9 cellular contexts compared by ENCODE assay signal in the genomic region with DNA sequence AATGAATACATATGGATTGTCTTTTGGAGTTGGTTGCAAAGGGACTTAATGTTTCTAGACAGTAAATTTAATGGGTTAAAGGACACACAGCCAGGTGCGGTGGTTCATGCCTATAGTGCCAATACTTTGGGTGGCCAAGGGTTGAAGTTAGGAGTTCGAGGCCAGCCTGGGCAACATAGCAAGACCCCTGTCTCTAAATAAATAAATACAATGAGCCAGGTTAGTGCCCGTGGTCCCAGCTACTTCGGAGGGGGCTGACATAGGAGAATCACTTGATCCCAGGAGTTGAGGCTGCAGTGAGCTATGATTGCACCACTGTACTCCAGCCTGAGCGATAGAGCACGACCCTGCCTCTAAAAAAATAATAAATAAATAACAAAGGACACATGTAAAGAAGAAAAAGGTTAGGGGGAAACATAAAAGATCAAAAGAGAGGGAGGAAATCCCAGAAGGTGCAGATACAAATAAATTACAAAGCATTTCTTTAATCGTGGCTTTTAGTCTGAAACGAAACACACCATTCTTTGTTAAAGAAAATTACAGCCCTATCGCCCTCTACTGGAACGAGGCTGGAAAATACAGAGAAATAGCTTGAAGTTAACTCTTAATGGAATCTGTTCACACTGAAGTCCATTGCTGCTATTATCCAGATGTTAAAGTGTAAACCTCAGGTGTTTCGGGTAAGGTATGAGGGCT. TPM values are rescaled to one million over a fixed set of nuclear protein-coding genes. Genes with fewer than 3 reads are reported as not detected.
A peak's percentile ranks its signal among the peaks of the same experiment; 100 is the strongest.
DNase-seq lines count a peak whose midpoint lies in the region; ATAC-seq and TF ChIP-seq lines count a peak whose summit lies in the region.
"Had no signal": no experiment of that assay in that cellular context is flagged by ENCODE, and none has a peak within 500 bp of the region (broad histone marks: within the 10 kb centered on the region; RNA-seq: fewer than 3 reads in every experiment).

No MANE protein-coding gene starts in this region.

- intact Hi-C loops in PC-3 (cut with micrococcal nuclease), result no loop called here

- no CpG with 5 or more reads among the region's 11 CpGs for WGBS in H9 (ENCODE audit: extremely low coverage, insufficient read length, low lambda C conversion rate)
- no CpG with 5 or more reads among the region's 11 CpGs for WGBS in neuronal stem cell (ENCODE audit: extremely low coverage in 2 of 2, insufficient read length in 2 of 2, insufficient replicate concordance in 1 of 2), 2 donors

- H3K27ac ChIP-seq in H9 (ENCODE audit: insufficient read length, low read depth, low read length) (no peak overlapping the region), PC-3 (ENCODE audit: low read length) (no peak overlapping the region), neuronal stem cell (replicated peaks; ENCODE audit: low read length) (no peak overlapping the region)
- H3K27ac ChIP-seq: skin epidermis had no signal

- TF ChIP-seq CTCF in H9 (conservative IDR thresholded peaks at IDR 0.05) (peak; percentile 76), PC-3 (conservative IDR thresholded peaks at IDR 0.05; ENCODE audit: low read depth, low read length) (peak; percentile 65)

- H3K79me1 ChIP-seq in H9 (ENCODE audit: insufficient read depth, low read depth, low read length, poor library complexity, severe bottlenecking), result no peaks in the 10 kb centered on the region
- H3K79me1 ChIP-seq in neuronal stem cell (ENCODE audit: low read depth, low read length), result no peaks in the 10 kb centered on the region

- peaks cover 57 to 64% of the 10 kb centered on the region in 2 experiments for H3K4me1 Mint-ChIP-seq in H9

- H2BK15ac ChIP-seq in H9 (ENCODE audit: low read depth, low read length), result no peak overlapping the region
- no peak overlapping the region for H2BK15ac ChIP-seq in neuronal stem cell (ENCODE audit: low read length)

- H2AK5ac ChIP-seq in H9 (ENCODE audit: insufficient read length, low read length) (no peak overlapping the region), neuronal stem cell (ENCODE audit: low read depth, low read length) (peak overlapping the region; percentile 90)

- no peaks in the 10 kb centered on the region for H3K23me2 ChIP-seq in H9 (ENCODE audit: insufficient read length, low read depth, low read length, poor library complexity, severe bottlenecking)

- peaks cover 2% of the 10 kb centered on the region; the same call in 1 of the 2 replicates for H3K36me3 ChIP-seq in PC-3 (ENCODE audit: low read depth, low read length)
- peaks cover 2 to 38% of the 10 kb centered on the region in 2 donors for H3K36me3 ChIP-seq in neuronal stem cell (replicated peaks in 1 of 2; ENCODE audit: control insufficient read depth in 2 of 2, insufficient read depth in 2 of 2, low read length in 2 of 2)

- no peak overlapping the region for H3K14ac ChIP-seq in H9 (ENCODE audit: insufficient read depth, low read length)
- H3K14ac ChIP-seq in neuronal stem cell (ENCODE audit: low read length), result no peak overlapping the region

- peaks cover 0 to 5% (median 3%) of the 10 kb centered on the region in 3 experiments; a peak in 4 of 7 replicates for H3K36me3 Mint-ChIP-seq in H9 (ENCODE audit: insufficient read depth in 1 of 3, low read depth in 3 of 3)

- no peak overlapping the region for H3K9ac ChIP-seq in H9 (ENCODE audit: extremely low read depth, insufficient read length, low read length)
- H3K9ac ChIP-seq in PC-3 (ENCODE audit: low read length), result no peak overlapping the region
- H3K9ac ChIP-seq in neuronal stem cell (ENCODE audit: low read depth, low read length, poor library complexity), result peak overlapping the region; percentile 30

- no peaks in the 10 kb centered on the region for H3K9me2 ChIP-seq in PC-3 (replicated peaks; ENCODE audit: low read length)

- H3K27me3 Mint-ChIP-seq in H9 (ENCODE audit: low read depth), result no peaks in the 10 kb centered on the region

- H3K4me1 ChIP-seq in H9 (ENCODE audit: insufficient read depth, low read length) (peaks cover 5% of the 10 kb centered on the region; the same call in 1 of the 2 replicates), PC-3 (ENCODE audit: insufficient read depth, low read length) (peaks cover 7% of the 10 kb centered on the region; the same call in 1 of the 2 replicates), neuronal stem cell (ENCODE audit: control insufficient read depth in 2 of 2, insufficient read depth in 1 of 2, low read depth in 1 of 2, low read length in 2 of 2) (peaks cover 2 to 16% of the 10 kb centered on the region in 2 donors)

- H3K56ac ChIP-seq in H9 (ENCODE audit: insufficient read length, low read depth, low read length), result no peak overlapping the region

- no peak overlapping the region for H3K23ac ChIP-seq in H9 (ENCODE audit: insufficient read length, low read depth, low read length)
- H3K23ac ChIP-seq in neuronal stem cell (ENCODE audit: low read depth, low read length, poor library complexity), result peak overlapping the region; percentile 75

- H2AFZ ChIP-seq in H9 (ENCODE audit: low read length) (no peak overlapping the region), PC-3 (ENCODE audit: low read length) (no peak overlapping the region), neuronal stem cell (ENCODE audit: low read length) (no peak overlapping the region)

- H4K20me1 ChIP-seq in H9 (ENCODE audit: control insufficient read depth, insufficient read depth, insufficient read length), result no peaks in the 10 kb centered on the region
- no peaks in the 10 kb centered on the region for H4K20me1 ChIP-seq in PC-3 (ENCODE audit: low read length)

- ATAC-seq in PC-3 (no peak), HG02798 (IDR thresholded peaks at IDR 0.05; ENCODE audit: poor library complexity, unreplicated experiment) (no peak), HG02970 (IDR thresholded peaks at IDR 0.05; ENCODE audit: low FRiP score, unreplicated experiment) (no peak)

- H3K18ac ChIP-seq in H9 (ENCODE audit: insufficient read length, low read depth, low read length) (no peak overlapping the region), neuronal stem cell (ENCODE audit: low read length) (no peak overlapping the region)

- H3K9me3 ChIP-seq in H9 (ENCODE audit: control insufficient read depth, low read depth, low read length) (no peaks in the 10 kb centered on the region), PC-3 (ENCODE audit: low read length) (no peaks in the 10 kb centered on the region), neuronal stem cell (replicated peaks in 1 of 2; ENCODE audit: control insufficient read depth in 2 of 2, insufficient read depth in 1 of 2, low read depth in 1 of 2, low read length in 2 of 2) (peaks cover 0 to 4% of the 10 kb centered on the region in 2 donors)

- no peak overlapping the region for H3K4ac ChIP-seq in H9 (ENCODE audit: low read depth, low read length)
- H3K4ac ChIP-seq in neuronal stem cell (ENCODE audit: low read length), result no peak overlapping the region

- no peaks in the 10 kb centered on the region for H3F3A ChIP-seq in PC-3 (ENCODE audit: low read length, unreplicated experiment)

- H2BK5ac ChIP-seq in H9 (ENCODE audit: insufficient read length, low read length) (no peak overlapping the region), neuronal stem cell (ENCODE audit: low read length) (peak overlapping the region; percentile 88)

- H2BK12ac ChIP-seq in H9 (ENCODE audit: insufficient read length, low read depth, low read length), result no peak overlapping the region
- H2BK12ac ChIP-seq in neuronal stem cell (ENCODE audit: low read length), result peak overlapping the region; percentile 46

- H3K27ac Mint-ChIP-seq in H9, result peak overlapping the region in 1 of 3 experiments; percentile 69; a peak in 1 of 7 replicates

- H3K27me3 ChIP-seq in H9 (ENCODE audit: insufficient read depth, low read length) (no peaks in the 10 kb centered on the region), PC-3 (ENCODE audit: low read length) (no peaks in the 10 kb centered on the region), neuronal stem cell (ENCODE audit: control insufficient read depth in 3 of 3, insufficient read depth in 3 of 3, low read depth in 1 of 3, low read length in 3 of 3) (no peaks in the 10 kb centered on the region)

- H3K4me3 ChIP-seq in PC-3 (ENCODE audit: low read length) (no peak overlapping the region), neuronal stem cell (ENCODE audit: low read length in 2 of 2) (no peak overlapping the region)
- H3K4me3 ChIP-seq: skin epidermis had no signal

- BruUV-seq in PC-3 (replicated peaks; lab: Mats Ljungman, UMichigan), result no TSS peak

- H4K5ac ChIP-seq in H9 (ENCODE audit: insufficient read length, low read depth, low read length), result no peak overlapping the region

- CTCF ChIA-PET in PC-3 (lab: Charles Lee), result interaction anchor here (0.6 to 0.7 kb wide), 2 partner anchors 28 kb away, joined by 3 read pairs; no protein-coding TSS in a partner anchor

- H3T11ph ChIP-seq in H9 (ENCODE audit: low read length), result no peak overlapping the region

- H3K9me3 Mint-ChIP-seq in H9, result no peaks in the 10 kb centered on the region

- H2BK20ac ChIP-seq in H9 (ENCODE audit: low read depth, low read length, poor library complexity, severe bottlenecking), result no peak overlapping the region

- H3K79me2 ChIP-seq in H9 (ENCODE audit: insufficient read depth, low read length), result no peaks in the 10 kb centered on the region
- no peaks in the 10 kb centered on the region for H3K79me2 ChIP-seq in PC-3 (ENCODE audit: low read length)

- H3K4me2 ChIP-seq in H9 (ENCODE audit: insufficient read depth, insufficient read length, low read length) (no peak overlapping the region), PC-3 (ENCODE audit: low read length) (no peak overlapping the region), neuronal stem cell (ENCODE audit: insufficient read depth, low read length, poor library complexity, severe bottlenecking) (no peak overlapping the region)

- H2BK120ac ChIP-seq in H9 (ENCODE audit: low read depth, low read length, poor library complexity, severe bottlenecking) (no peak overlapping the region), neuronal stem cell (ENCODE audit: low read depth, low read length) (no peak overlapping the region)

- H4K8ac ChIP-seq in H9 (replicated peaks; ENCODE audit: insufficient read length, low read depth, low read length) (no peak overlapping the region), neuronal stem cell (ENCODE audit: low read depth, low read length) (peak overlapping the region; percentile 70)

- H4K91ac ChIP-seq in H9 (ENCODE audit: insufficient read length, low read depth, low read length) (no peak overlapping the region), neuronal stem cell (ENCODE audit: low read depth, low read length, poor library complexity) (no peak overlapping the region)

- POLR2A ChIA-PET in PC-3 (lab: Charles Lee; ENCODE audit: unreplicated experiment), result interaction anchor here (0.7 kb wide), 1 partner anchor 408 kb away, joined by 3 read pairs; the partner anchor contains the start of gene PDSS2

- DNase-seq in DMS 273 (lab: John Stamatoyannopoulos, UW; ENCODE audit: unreplicated experiment), result peak; percentile 79
- DNase-seq in DMS 273 treated with DMSO at 0.1 percent for 48 hours (lab: John Stamatoyannopoulos, UW), result no peak
- DNase-seq in H9, result no peak
- DNase-seq in PC-3, result peak; percentile 42
- DNase-seq in epidermal melanocyte (ENCODE audit: insufficient read length, low spot score), result peak; percentile 65
- no peak for DNase-seq in neuronal stem cell (ENCODE audit: low spot score)

- no peak overlapping the region for H3K4me3 Mint-ChIP-seq in H9

RNA-seq across cellular contexts. Expression of gene SCML4, which starts 42.6 kb away (rescaled TPM):
- total RNA-seq in H9 (2021), result not detected in 2 replicates
- total RNA-seq in PC-3 (2014; rRNA removed), result not detected in 2 replicates
- polyA plus RNA-seq in neuronal stem cell (2013, experiment 1 of 2), result 0.07 TPM
- polyA plus RNA-seq in neuronal stem cell (2013, experiment 2 of 2), result 0.03 TPM

Comparison
In these comparisons a context has a peak if more than half of its experiments do, and no peak if none do; other contexts are left out.
1. DNase-seq: peak in DMS 273 (single experiment), PC-3 (single experiment) and epidermal melanocyte (single experiment); none in DMS 273 treated with DMSO at 0.1 percent for 48 hours (single experiment), H9 (single experiment) and neuronal stem cell (single experiment).